Comparison of ENCODE assay signal across 8 cellular contexts in the genomic region with DNA sequence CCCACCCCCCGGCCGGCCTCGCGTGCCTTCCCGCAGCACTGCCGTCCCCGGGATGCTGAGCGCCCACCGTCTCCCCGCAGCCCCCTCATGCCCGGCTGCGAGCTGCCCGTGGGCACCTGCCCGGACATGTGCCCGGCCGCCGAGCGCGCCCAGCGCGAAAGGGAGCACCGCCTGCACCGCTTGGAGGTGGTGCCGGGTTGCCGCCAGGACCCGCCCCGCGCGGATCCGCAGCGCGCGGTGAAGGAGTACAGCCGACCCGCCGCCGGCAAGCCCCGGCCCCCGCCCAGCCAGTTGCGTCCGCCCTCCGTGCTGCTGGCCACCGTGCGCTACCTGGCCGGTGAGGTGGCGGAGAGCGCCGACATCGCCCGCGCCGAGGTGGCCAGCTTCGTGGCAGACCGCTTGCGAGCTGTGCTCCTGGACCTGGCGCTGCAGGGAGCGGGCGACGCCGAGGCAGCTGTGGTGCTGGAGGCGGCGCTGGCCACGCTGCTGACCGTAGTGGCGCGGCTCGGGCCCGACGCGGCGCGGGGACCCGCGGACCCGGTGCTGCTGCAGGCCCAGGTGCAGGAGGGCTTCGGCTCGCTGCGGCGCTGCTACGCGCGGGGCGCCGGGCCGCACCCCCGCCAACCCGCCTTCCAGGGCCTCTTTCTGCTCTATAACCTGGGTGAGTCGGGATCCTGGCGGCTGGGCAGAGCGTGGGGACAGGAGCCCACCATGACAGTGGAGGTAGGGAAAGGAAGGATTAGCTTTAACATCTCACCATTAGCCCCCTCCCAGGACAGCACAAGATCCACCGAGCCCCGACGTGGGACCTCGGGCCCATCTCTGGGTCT. TPM values are rescaled to one million over a fixed set of nuclear protein-coding genes. Genes with fewer than 3 reads are reported as not detected.
A peak's percentile ranks its signal among the peaks of the same experiment; 100 is the strongest.
DNase-seq lines count a peak whose midpoint lies in the region; ATAC-seq and TF ChIP-seq lines count a peak whose summit lies in the region.

A gene (plus strand): TSS at position 5 of the 830 bp plus-strand sequence. CDS start 83 bp downstream, at position 88.

- no TSS peak for BruUV-seq in HCT116 (replicated peaks; lab: Mats Ljungman, UMichigan)

- H2AFZ ChIP-seq in HCT116 (ENCODE audit: low read depth, low read length, poor library complexity, severe bottlenecking) (no peak within 1 kb of the TSS), Loucy (ENCODE audit: low read length) (peak within 1 kb of the TSS; percentile 82)

- no peaks in the 10 kb centered on the region for H3K27me3 Mint-ChIP-seq in activated CD8-positive, alpha-beta memory T cell treated with anti-CD3 and anti-CD28 coated beads, Interleukin-2, amount 10 ng/mL, durations not matched to agents 7 days and 5 days
- H3K27me3 Mint-ChIP-seq in activated B cell treated with CpG ODN at 0.5 μM for 24 hours = no peaks in the 10 kb centered on the region
- no peaks in the 10 kb centered on the region for H3K27me3 Mint-ChIP-seq in naive thymus-derived CD4-positive, alpha-beta T cell

- H3F3A ChIP-seq in Loucy (ENCODE audit: low read depth) = peaks cover 6% of the 10 kb centered on the region; the same call in 1 of the 2 replicates

- H4K20me1 ChIP-seq in HCT116 (ENCODE audit: insufficient read depth) (no peaks in the 10 kb centered on the region), Loucy (ENCODE audit: insufficient read depth, low read length, poor library complexity, severe bottlenecking) (peaks cover 14% of the 10 kb centered on the region)

- H3K36me3 Mint-ChIP-seq in activated CD8-positive, alpha-beta memory T cell treated with anti-CD3 and anti-CD28 coated beads, Interleukin-2, amount 10 ng/mL, durations not matched to agents 7 days and 5 days = peaks cover 12% of the 10 kb centered on the region
- peaks cover 17% of the 10 kb centered on the region for H3K36me3 Mint-ChIP-seq in activated B cell treated with CpG ODN at 0.5 μM for 24 hours (ENCODE audit: low read depth)
- peaks cover 0 to 6% (median 5%) of the 10 kb centered on the region in 5 donors for H3K36me3 Mint-ChIP-seq in naive thymus-derived CD4-positive, alpha-beta T cell

- POLR2A ChIA-PET in HCT116 (lab: Charles Lee) (interaction anchor here (0.9 to 1.7 kb wide), 3 partner anchors 11 to 70 kb away, joined by 4 to 5 read pairs (median 5); a partner anchor contains a TSS), activated B cell treated with CpG ODN at 0.5 μM for 24 hours (lab: Charles Lee) (interaction anchor here (0.6 to 2.1 kb wide), 6 partner anchors 10 to 498 kb away, joined by 3 to 7 read pairs (median 4); a partner anchor contains a TSS)
- POLR2A ChIA-PET in naive thymus-derived CD4-positive, alpha-beta T cell (lab: Charles Lee) = interaction anchor here (0.7 to 3.3 kb wide), 12 partner anchors 13 to 1537 kb away, joined by 3 to 20 read pairs (median 4); a partner anchor contains a TSS

- CTCF ChIA-PET in activated CD8-positive, alpha-beta memory T cell treated with anti-CD3 and anti-CD28 coated beads, Interleukin-2, amount 10 ng/mL, durations not matched to agents 7 days and 5 days (lab: Charles Lee) = interaction anchor here (0.7 to 3.8 kb wide), 8 partner anchors 9 to 164 kb away, joined by 3 to 32 read pairs (median 4); a partner anchor contains a TSS
- CTCF ChIA-PET in HCT116 (lab: Charles Lee) = interaction anchor here (1.6 to 1.7 kb wide), 2 partner anchors 27 to 28 kb away, joined by 4 to 9 read pairs; a partner anchor contains a TSS
- CTCF ChIA-PET in activated B cell treated with CpG ODN at 0.5 μM for 24 hours (lab: Charles Lee) = interaction anchor here (0.7 to 2.1 kb wide), 2 partner anchors 27 to 29 kb away, joined by 3 to 8 read pairs; a partner anchor contains a TSS
- CTCF ChIA-PET in naive thymus-derived CD4-positive, alpha-beta T cell (lab: Charles Lee) = interaction anchor here (0.8 to 1.2 kb wide), 2 partner anchors 13 to 28 kb away, joined by 3 to 6 read pairs; no protein-coding TSS in a partner anchor

- H3K27me3 ChIP-seq in HCT116 (ENCODE audit: insufficient read depth, low read length) (no peaks in the 10 kb centered on the region), Loucy (ENCODE audit: insufficient read depth, low read length, poor library complexity, severe bottlenecking) (no peaks in the 10 kb centered on the region), uterus (no peaks in the 10 kb centered on the region)
- no peaks in the 10 kb centered on the region for H3K27me3 ChIP-seq in naive thymus-derived CD4-positive, alpha-beta T cell (ENCODE audit: control insufficient read depth in 2 of 2, insufficient read depth in 2 of 2, low read length in 2 of 2)

- H3K9ac ChIP-seq in HCT116 (ENCODE audit: low read length) = peak within 1 kb of the TSS; percentile 91
- H3K9ac ChIP-seq in Loucy (ENCODE audit: low read depth, low read length, poor library complexity, severe bottlenecking) = peak within 1 kb of the TSS; percentile 81

- H3K4me3 Mint-ChIP-seq in activated CD8-positive, alpha-beta memory T cell treated with anti-CD3 and anti-CD28 coated beads, Interleukin-2, amount 10 ng/mL, durations not matched to agents 7 days and 5 days = peak within 1 kb of the TSS; percentile 84
- H3K4me3 Mint-ChIP-seq in activated B cell treated with CpG ODN at 0.5 μM for 24 hours = peak within 1 kb of the TSS; percentile 93
- peak within 1 kb of the TSS; percentile 90 to 96 (median 94) for H3K4me3 Mint-ChIP-seq in naive thymus-derived CD4-positive, alpha-beta T cell

- H3K4me2 ChIP-seq in HCT116 (ENCODE audit: low read length) = peak within 1 kb of the TSS; percentile 92
- peak within 1 kb of the TSS; percentile 77 for H3K4me2 ChIP-seq in Loucy (ENCODE audit: low read depth, low read length, poor library complexity, severe bottlenecking)

- H3K36me3 ChIP-seq in HCT116 (ENCODE audit: control insufficient read depth in 1 of 2, insufficient read depth in 2 of 2, low read length in 2 of 2) (peaks cover 2 to 8% of the 10 kb centered on the region in 2 experiments; a peak in 2 of 4 replicates), Loucy (ENCODE audit: insufficient read depth, low read length) (no peaks in the 10 kb centered on the region; the same call in 1 of the 2 replicates), uterus (no peaks in the 10 kb centered on the region)
- peaks cover 0 to 37% (median 0%) of the 10 kb centered on the region in 3 experiments for H3K36me3 ChIP-seq in naive thymus-derived CD4-positive, alpha-beta T cell (ENCODE audit: control insufficient read depth in 2 of 3, insufficient read depth in 3 of 3, low read length in 3 of 3)

- peak within 1 kb of the TSS; percentile 97 for H3K27ac Mint-ChIP-seq in activated CD8-positive, alpha-beta memory T cell treated with anti-CD3 and anti-CD28 coated beads, Interleukin-2, amount 10 ng/mL, durations not matched to agents 7 days and 5 days
- peak within 1 kb of the TSS; percentile 95 for H3K27ac Mint-ChIP-seq in activated B cell treated with CpG ODN at 0.5 μM for 24 hours
- peak within 1 kb of the TSS; percentile 69 to 95 (median 92) for H3K27ac Mint-ChIP-seq in naive thymus-derived CD4-positive, alpha-beta T cell

- no peaks in the 10 kb centered on the region for H3K9me3 ChIP-seq in HCT116 (ENCODE audit: control insufficient read depth in 1 of 2, insufficient read depth in 1 of 2, low read depth in 1 of 2, low read length in 2 of 2)
- H3K9me3 ChIP-seq in Loucy (ENCODE audit: insufficient read depth, low read depth, low read length) = no peaks in the 10 kb centered on the region
- no peaks in the 10 kb centered on the region for H3K9me3 ChIP-seq in naive thymus-derived CD4-positive, alpha-beta T cell (ENCODE audit: control insufficient read depth in 2 of 3, low read length in 3 of 3)
- no peaks in the 10 kb centered on the region for H3K9me3 ChIP-seq in uterus

- H3K9me2 ChIP-seq in HCT116 (ENCODE audit: insufficient read depth) (no peaks in the 10 kb centered on the region), Loucy (replicated peaks; ENCODE audit: low read depth, low read length) (no peaks in the 10 kb centered on the region)

- intact Hi-C loops in HCT116 (cut with micrococcal nuclease) = loop anchor here (5.0 kb wide), 1 partner anchor 41 kb away; a partner anchor contains a TSS
- intact Hi-C loops in activated B cell treated with CpG ODN at 0.5 μM for 24 hours (cut with micrococcal nuclease) = loop anchor here (1.0 kb wide), 3 partner anchors 14 to 55 kb away; a partner anchor contains a TSS
- intact Hi-C loops in naive thymus-derived CD4-positive, alpha-beta T cell (cut with micrococcal nuclease) = loop anchor here (1.0 to 5.0 kb wide), 11 partner anchors 13 to 219 kb away; a partner anchor contains a TSS
- intact Hi-C loops in uterus (cut with DNase I; ENCODE audit: low total_unique reads) = no loop called here

- H3K79me2 ChIP-seq in HCT116 (ENCODE audit: insufficient read depth, low read length) (peaks cover 25% of the 10 kb centered on the region), Loucy (ENCODE audit: insufficient read depth, low read length) (peaks cover 39% of the 10 kb centered on the region)

- no peak for TF ChIP-seq RAD21 in HCT116 (IDR thresholded peaks at IDR 0.05; ENCODE audit: low read depth)

- H3K4me1 ChIP-seq in HCT116 (ENCODE audit: control insufficient read depth in 1 of 2, insufficient read depth in 2 of 2, low read length in 2 of 2) = peaks cover 32 to 38% of the 10 kb centered on the region in 2 experiments
- H3K4me1 ChIP-seq in Loucy (ENCODE audit: insufficient read depth, low read length, poor library complexity, severe bottlenecking) = peaks cover 30% of the 10 kb centered on the region
- peaks cover 7 to 9% of the 10 kb centered on the region in 2 donors for H3K4me1 ChIP-seq in naive thymus-derived CD4-positive, alpha-beta T cell (ENCODE audit: control insufficient read depth in 2 of 2, insufficient read depth in 2 of 2, low read length in 2 of 2)
- peaks cover 0 to 4% of the 10 kb centered on the region in 2 donors for H3K4me1 ChIP-seq in uterus

- H3K27ac ChIP-seq in HCT116 (ENCODE audit: low read depth, low read length) (peak within 1 kb of the TSS; percentile 97), uterus (peak within 1 kb of the TSS; percentile 92 to 97)
- peak within 1 kb of the TSS; percentile 78 for H3K27ac ChIP-seq in naive thymus-derived CD4-positive, alpha-beta T cell (ENCODE audit: low read depth, low read length)

- TF ChIP-seq CTCF in HCT116 (IDR thresholded peaks at IDR 0.05 in 2 of 3, conservative IDR thresholded peaks at IDR 0.05 in 1 of 3; ENCODE audit: borderline replicate concordance in 1 of 3, insufficient read depth in 1 of 3, low read depth in 2 of 3, low read length in 2 of 3) = no peak
- TF ChIP-seq CTCF in Loucy (conservative IDR thresholded peaks at IDR 0.05; ENCODE audit: low read length) = no peak
- TF ChIP-seq CTCF in activated B cell treated with CpG ODN at 0.5 μM for 24 hours (IDR thresholded peaks at IDR 0.05) = no peak
- no peak for TF ChIP-seq CTCF in epithelial cell of proximal tubule (conservative IDR thresholded peaks at IDR 0.05; ENCODE audit: low read depth, low read length)
- no peak for TF ChIP-seq CTCF in uterus (IDR thresholded peaks at IDR 0.05)

- TF ChIP-seq POLR2A in HCT116 (IDR thresholded peaks at IDR 0.05; ENCODE audit: borderline replicate concordance, extremely low read depth, insufficient read depth, insufficient read length) = peak; percentile 12
- TF ChIP-seq POLR2A in uterus (IDR thresholded peaks at IDR 0.05) = no peak

- DNase-seq in activated CD8-positive, alpha-beta memory T cell treated with anti-CD3 and anti-CD28 coated beads, Interleukin-2, amount 10 ng/mL, durations not matched to agents 7 days and 5 days = no peak
- no peak for DNase-seq in activated CD8-positive, alpha-beta memory T cell treated with anti-CD3 and anti-CD28 coated beads for 24 hours
- DNase-seq in HCT116 (ENCODE audit: low read depth, low spot score) (peak; percentile 19), activated B cell treated with CpG ODN at 0.5 μM for 24 hours (no peak), epithelial cell of proximal tubule (ENCODE audit: low read depth) (no peak), uterus (no peak)
- peak in 1 of 9 donors; percentile 51 for DNase-seq in naive thymus-derived CD4-positive, alpha-beta T cell

- H3K9me3 Mint-ChIP-seq in activated CD8-positive, alpha-beta memory T cell treated with anti-CD3 and anti-CD28 coated beads, Interleukin-2, amount 10 ng/mL, durations not matched to agents 7 days and 5 days (ENCODE audit: low read depth) = no peaks in the 10 kb centered on the region
- H3K9me3 Mint-ChIP-seq in activated B cell treated with CpG ODN at 0.5 μM for 24 hours = no peaks in the 10 kb centered on the region
- no peaks in the 10 kb centered on the region for H3K9me3 Mint-ChIP-seq in naive thymus-derived CD4-positive, alpha-beta T cell

- RAD21 ChIA-PET in HCT116 (lab: Charles Lee; ENCODE audit: low non-redundant PET in 1 of 2, low total read pairs in 2 of 2, uncharacterized antibody in 2 of 2, unreplicated experiment in 2 of 2) = no interaction called here

- H3K4me1 Mint-ChIP-seq in activated CD8-positive, alpha-beta memory T cell treated with anti-CD3 and anti-CD28 coated beads, Interleukin-2, amount 10 ng/mL, durations not matched to agents 7 days and 5 days = peaks cover 38% of the 10 kb centered on the region
- H3K4me1 Mint-ChIP-seq in activated B cell treated with CpG ODN at 0.5 μM for 24 hours = peaks cover 14% of the 10 kb centered on the region
- H3K4me1 Mint-ChIP-seq in naive thymus-derived CD4-positive, alpha-beta T cell = peaks cover 11 to 29% (median 24%) of the 10 kb centered on the region in 7 donors

- H3K4me3 ChIP-seq in HCT116 (replicated peaks in 1 of 2; ENCODE audit: low read depth in 1 of 2, low read length in 2 of 2) (peak within 1 kb of the TSS; percentile 83 to 92), Loucy (ENCODE audit: low read length, poor library complexity, severe bottlenecking) (peak within 1 kb of the TSS; percentile 82), epithelial cell of proximal tubule (ENCODE audit: low read depth, low read length) (peak within 1 kb of the TSS; percentile 65), uterus (peak within 1 kb of the TSS; percentile 64 to 87)
- H3K4me3 ChIP-seq in naive thymus-derived CD4-positive, alpha-beta T cell (ENCODE audit: low read length) = peak within 1 kb of the TSS; percentile 86

- peak; percentile 76 for ATAC-seq in activated CD8-positive, alpha-beta memory T cell treated with anti-CD3 and anti-CD28 coated beads, Interleukin-2, amount 10 ng/mL, durations not matched to agents 7 days and 5 days
- ATAC-seq in HCT116 = peak; percentile 73
- ATAC-seq in activated B cell treated with CpG ODN at 0.5 μM for 24 hours (ENCODE audit: low read depth) = peak; percentile 59
- ATAC-seq in naive thymus-derived CD4-positive, alpha-beta T cell = peak; percentile 72

RNA-seq across cellular contexts. Expression of the gene that starts here (rescaled TPM):
- total RNA-seq in activated CD8-positive, alpha-beta memory T cell treated with anti-CD3 and anti-CD28 coated beads, Interleukin-2, amount 10 ng/mL, durations not matched to agents 7 days and 5 days = 10 to 100 TPM; 24.3 to 27.2 TPM
- 36.9 TPM for total RNA-seq in HCT116 (2021; ENCODE audit: unreplicated experiment)
- polyA plus RNA-seq in HCT116 (2012) = 24.1 and 25.5 TPM in 2 replicates
- 3.8 and 5.4 TPM in 2 replicates for total RNA-seq in activated B cell treated with CpG ODN at 0.5 μM for 24 hours
- 49.0 and 50.6 TPM in 2 replicates for total RNA-seq in epithelial cell of proximal tubule
- total RNA-seq in naive thymus-derived CD4-positive, alpha-beta T cell = 10 to 100 TPM in 1 of 5 experiments, 1 to 10 TPM in 4; 2.7 to 18.2 (median 8.6) TPM
- 10 to 100 TPM; 11.5 to 17.2 TPM for polyA plus RNA-seq in naive thymus-derived CD4-positive, alpha-beta T cell
- 10 to 100 TPM in 1 of 4 donors, 1 to 10 TPM in 3; 1.5 to 22.3 (median 7.9) TPM for total RNA-seq in uterus
